Comparison of ENCODE assay signal across 1 cellular context in the genomic region with DNA sequence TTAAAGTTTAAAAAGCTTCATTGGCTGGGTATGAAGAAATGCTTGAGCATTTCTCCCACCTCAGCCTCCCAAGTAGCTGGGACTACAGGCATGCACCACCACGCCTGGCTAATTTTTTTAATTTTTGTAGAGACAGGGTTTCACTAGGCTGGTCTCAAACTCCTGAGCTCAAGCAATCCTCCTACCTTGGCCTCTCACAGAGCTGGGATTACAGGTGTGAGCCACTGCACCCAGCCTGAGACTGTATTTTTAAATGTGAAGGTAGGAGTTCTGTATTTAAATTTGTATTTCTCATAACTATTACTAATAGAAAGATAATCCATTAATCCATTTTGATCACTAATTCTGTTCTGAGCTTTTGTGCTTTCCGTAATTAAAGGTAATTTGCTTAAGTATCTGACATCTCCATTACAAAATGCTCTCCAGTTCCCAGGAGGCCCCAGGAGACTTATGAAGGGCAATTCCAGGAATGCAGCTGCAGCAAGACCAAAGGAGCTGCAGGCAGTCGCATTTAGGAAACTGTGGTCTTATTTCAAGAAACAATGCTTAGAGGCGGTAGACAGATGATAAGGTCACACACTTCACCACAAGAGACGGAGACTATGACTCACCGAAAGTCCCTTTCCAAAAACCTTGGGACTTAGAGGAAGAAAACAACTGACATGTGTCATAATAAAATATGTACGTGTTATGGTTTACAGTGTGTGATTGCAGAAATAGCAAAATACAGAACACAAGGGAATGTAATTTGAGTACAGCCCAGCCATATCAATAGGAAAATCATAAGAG.
A peak's percentile ranks its signal among the peaks of the same experiment; 100 is the strongest.
TF ChIP-seq lines count a peak whose summit lies in the region.

No MANE protein-coding gene starts in this region.

TF ChIP-seq in GM12878, 131 proteins besides CTCF, POLR2A, EP300 and RAD21 (continues in another document):
- TF ChIP-seq EED (IDR thresholded peaks at IDR 0.05; ENCODE audit: low read depth) (peak; percentile 98), CHD2 (IDR thresholded peaks at IDR 0.05; ENCODE audit: borderline replicate concordance, low read depth, low read length) (peak; percentile 61; the same call in 1 of the 2 replicates), CREB1 (IDR thresholded peaks at IDR 0.05; ENCODE audit: low read depth) (peak; percentile 50), ZNF217 (IDR thresholded peaks at IDR 0.05) (peak; percentile 48), PAX5 (IDR thresholded peaks at IDR 0.05; ENCODE audit: borderline replicate concordance, low read depth, low read length) (peak; percentile 42; the same call in 1 of the 2 replicates), JUND (IDR thresholded peaks at IDR 0.05; ENCODE audit: low read depth, low read length) (peak; percentile 79; the same call in 1 of the 2 replicates), CREM (IDR thresholded peaks at IDR 0.05; ENCODE audit: low read depth) (peak; percentile 79), SMAD1 (IDR thresholded peaks at IDR 0.05; ENCODE audit: low read depth, partially characterized antibody) (peak; percentile 47), NBN (IDR thresholded peaks at IDR 0.05) (peak; percentile 84), PML (IDR thresholded peaks at IDR 0.05; ENCODE audit: low read length) (peak; percentile 28; the same call in 1 of the 2 replicates), BCL11A (IDR thresholded peaks at IDR 0.05; ENCODE audit: low read depth, low read length) (peak; percentile 70), ELK1 (IDR thresholded peaks at IDR 0.05; ENCODE audit: low read depth, low read length) (no peak), ATF2 (IDR thresholded peaks at IDR 0.05; ENCODE audit: low read length) (peak; percentile 88), HDAC2 (IDR thresholded peaks at IDR 0.05) (no peak), RUNX3 (IDR thresholded peaks at IDR 0.05; ENCODE audit: low read length) (peak; percentile 99), EZH2 (IDR thresholded peaks at IDR 0.05; ENCODE audit: borderline replicate concordance, control insufficient read depth, low read depth, low read length) (no peak), BHLHE40 (IDR thresholded peaks at IDR 0.05; ENCODE audit: borderline replicate concordance in 1 of 2, low read depth in 2 of 2, low read length in 1 of 2) (peak; percentile 40 to 75; a peak in 3 of 4 replicates), LARP7 (IDR thresholded peaks at IDR 0.05) (no peak), GATAD2B (conservative IDR thresholded peaks at IDR 0.05; ENCODE audit: low read depth) (peak; percentile 78), MEF2A (IDR thresholded peaks at IDR 0.05; ENCODE audit: insufficient read depth, low read depth, low read length) (0 out of 2 replicates have a peak, but pooled peaks have one; percentile 56), ATF7 (IDR thresholded peaks at IDR 0.05; ENCODE audit: low read depth) (peak; percentile 93), CBX5 (IDR thresholded peaks at IDR 0.05; ENCODE audit: low read depth) (peak; percentile 71; the same call in 1 of the 2 replicates), ZNF207 (IDR thresholded peaks at IDR 0.05; ENCODE audit: borderline replicate concordance) (peak; percentile 41; the same call in 1 of the 2 replicates), BACH1 (IDR thresholded peaks at IDR 0.05; ENCODE audit: borderline replicate concordance) (peak; percentile 71; the same call in 1 of the 2 replicates), TBL1XR1 (IDR thresholded peaks at IDR 0.05; ENCODE audit: low read depth, low read length) (peak; percentile 49; the same call in 1 of the 2 replicates), BRCA1 (IDR thresholded peaks at IDR 0.05; ENCODE audit: low read depth, low read length) (no peak), NKRF (conservative IDR thresholded peaks at IDR 0.05) (0 out of 2 replicates have a peak, but pooled peaks have one; percentile 24), MXI1 (IDR thresholded peaks at IDR 0.05; ENCODE audit: low read depth, low read length) (no peak), ZBTB33 (IDR thresholded peaks at IDR 0.05) (no peak), IKZF1 (conservative IDR thresholded peaks at IDR 0.05) (peak; percentile 99), ETV6 (conservative IDR thresholded peaks at IDR 0.05 in 1 of 2, IDR thresholded peaks at IDR 0.05 in 1 of 2; ENCODE audit: borderline replicate concordance in 1 of 2, low read depth in 1 of 2) (peak in 1 of 2 experiments; percentile 76; a peak in 1 of 4 replicates), ASH2L (IDR thresholded peaks at IDR 0.05; ENCODE audit: borderline replicate concordance, low read depth) (no peak), NR2F1 (conservative IDR thresholded peaks at IDR 0.05) (peak; percentile 97), MTA3 (IDR thresholded peaks at IDR 0.05; ENCODE audit: borderline replicate concordance, low read length) (peak; percentile 86; the same call in 1 of the 2 replicates), JUNB (IDR thresholded peaks at IDR 0.05) (peak; percentile 87), NFIC (IDR thresholded peaks at IDR 0.05; ENCODE audit: low read depth, low read length) (peak; percentile 96), RELA (IDR thresholded peaks at IDR 0.05; ENCODE audit: borderline replicate concordance, partially characterized antibody) (peak; percentile 20), TCF12 (IDR thresholded peaks at IDR 0.05; ENCODE audit: low read depth, low read length) (peak; percentile 66), BCL3 (IDR thresholded peaks at IDR 0.05; ENCODE audit: borderline replicate concordance, insufficient read depth, low read depth, low read length, poor library complexity, severe bottlenecking) (peak; percentile 57), ZBED1 (IDR thresholded peaks at IDR 0.05; ENCODE audit: borderline replicate concordance) (peak; percentile 62; the same call in 1 of the 2 replicates), MTA2 (IDR thresholded peaks at IDR 0.05; ENCODE audit: low read depth) (peak; percentile 92), CEBPB (IDR thresholded peaks at IDR 0.05; ENCODE audit: borderline replicate concordance in 1 of 2, low read depth in 2 of 2, low read length in 2 of 2) (peak in 1 of 2 experiments; percentile 78; a peak in 2 of 4 replicates)
- TF ChIP-seq, protein P1, sequence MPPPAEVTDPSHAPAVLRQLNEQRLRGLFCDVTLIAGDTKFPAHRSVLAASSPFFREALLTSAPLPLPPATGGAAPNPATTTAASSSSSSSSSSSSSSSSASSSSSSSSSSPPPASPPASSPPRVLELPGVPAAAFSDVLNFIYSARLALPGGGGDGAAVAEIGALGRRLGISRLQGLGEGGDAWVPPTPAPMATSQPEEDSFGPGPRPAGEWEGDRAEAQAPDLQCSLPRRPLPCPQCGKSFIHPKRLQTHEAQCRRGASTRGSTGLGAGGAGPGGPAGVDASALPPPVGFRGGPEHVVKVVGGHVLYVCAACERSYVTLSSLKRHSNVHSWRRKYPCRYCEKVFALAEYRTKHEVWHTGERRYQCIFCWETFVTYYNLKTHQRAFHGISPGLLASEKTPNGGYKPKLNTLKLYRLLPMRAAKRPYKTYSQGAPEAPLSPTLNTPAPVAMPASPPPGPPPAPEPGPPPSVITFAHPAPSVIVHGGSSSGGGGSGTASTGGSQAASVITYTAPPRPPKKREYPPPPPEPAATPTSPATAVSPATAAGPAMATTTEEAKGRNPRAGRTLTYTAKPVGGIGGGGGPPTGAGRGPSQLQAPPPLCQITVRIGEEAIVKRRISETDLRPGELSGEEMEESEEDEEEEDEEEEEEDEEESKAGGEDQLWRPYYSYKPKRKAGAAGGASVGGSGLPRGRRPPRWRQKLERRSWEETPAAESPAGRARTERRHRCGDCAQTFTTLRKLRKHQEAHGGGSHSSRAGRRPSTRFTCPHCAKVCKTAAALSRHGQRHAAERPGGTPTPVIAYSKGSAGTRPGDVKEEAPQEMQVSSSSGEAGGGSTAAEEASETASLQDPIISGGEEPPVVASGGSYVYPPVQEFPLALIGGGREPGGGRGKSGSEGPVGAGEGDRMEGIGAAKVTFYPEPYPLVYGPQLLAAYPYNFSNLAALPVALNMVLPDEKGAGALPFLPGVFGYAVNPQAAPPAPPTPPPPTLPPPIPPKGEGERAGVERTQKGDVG (CRISPR knock-in tag; IDR thresholded peaks at IDR 0.05) = no peak
- TF ChIP-seq, protein P2, sequence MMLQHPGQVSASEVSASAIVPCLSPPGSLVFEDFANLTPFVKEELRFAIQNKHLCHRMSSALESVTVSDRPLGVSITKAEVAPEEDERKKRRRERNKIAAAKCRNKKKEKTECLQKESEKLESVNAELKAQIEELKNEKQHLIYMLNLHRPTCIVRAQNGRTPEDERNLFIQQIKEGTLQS (IDR thresholded peaks at IDR 0.05; ENCODE audit: borderline replicate concordance, extremely low read depth, low read depth, low read length) = no peak
- TF ChIP-seq, protein P3, sequence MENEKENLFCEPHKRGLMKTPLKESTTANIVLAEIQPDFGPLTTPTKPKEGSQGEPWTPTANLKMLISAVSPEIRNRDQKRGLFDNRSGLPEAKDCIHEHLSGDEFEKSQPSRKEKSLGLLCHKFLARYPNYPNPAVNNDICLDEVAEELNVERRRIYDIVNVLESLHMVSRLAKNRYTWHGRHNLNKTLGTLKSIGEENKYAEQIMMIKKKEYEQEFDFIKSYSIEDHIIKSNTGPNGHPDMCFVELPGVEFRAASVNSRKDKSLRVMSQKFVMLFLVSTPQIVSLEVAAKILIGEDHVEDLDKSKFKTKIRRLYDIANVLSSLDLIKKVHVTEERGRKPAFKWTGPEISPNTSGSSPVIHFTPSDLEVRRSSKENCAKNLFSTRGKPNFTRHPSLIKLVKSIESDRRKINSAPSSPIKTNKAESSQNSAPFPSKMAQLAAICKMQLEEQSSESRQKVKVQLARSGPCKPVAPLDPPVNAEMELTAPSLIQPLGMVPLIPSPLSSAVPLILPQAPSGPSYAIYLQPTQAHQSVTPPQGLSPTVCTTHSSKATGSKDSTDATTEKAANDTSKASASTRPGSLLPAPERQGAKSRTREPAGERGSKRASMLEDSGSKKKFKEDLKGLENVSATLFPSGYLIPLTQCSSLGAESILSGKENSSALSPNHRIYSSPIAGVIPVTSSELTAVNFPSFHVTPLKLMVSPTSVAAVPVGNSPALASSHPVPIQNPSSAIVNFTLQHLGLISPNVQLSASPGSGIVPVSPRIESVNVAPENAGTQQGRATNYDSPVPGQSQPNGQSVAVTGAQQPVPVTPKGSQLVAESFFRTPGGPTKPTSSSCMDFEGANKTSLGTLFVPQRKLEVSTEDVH (IDR thresholded peaks at IDR 0.05; ENCODE audit: low read depth, partially characterized antibody) = peak; percentile 51
- TF ChIP-seq, protein P4, sequence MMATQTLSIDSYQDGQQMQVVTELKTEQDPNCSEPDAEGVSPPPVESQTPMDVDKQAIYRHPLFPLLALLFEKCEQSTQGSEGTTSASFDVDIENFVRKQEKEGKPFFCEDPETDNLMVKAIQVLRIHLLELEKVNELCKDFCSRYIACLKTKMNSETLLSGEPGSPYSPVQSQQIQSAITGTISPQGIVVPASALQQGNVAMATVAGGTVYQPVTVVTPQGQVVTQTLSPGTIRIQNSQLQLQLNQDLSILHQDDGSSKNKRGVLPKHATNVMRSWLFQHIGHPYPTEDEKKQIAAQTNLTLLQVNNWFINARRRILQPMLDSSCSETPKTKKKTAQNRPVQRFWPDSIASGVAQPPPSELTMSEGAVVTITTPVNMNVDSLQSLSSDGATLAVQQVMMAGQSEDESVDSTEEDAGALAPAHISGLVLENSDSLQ (IDR thresholded peaks at IDR 0.05) = peak; percentile 71
